1 cellular context compared by ENCODE assay signal in genomic region chr9:38424918-38425317, GRCh38.
TF ChIP-seq lines count a peak whose summit lies in the region.

No MANE protein-coding gene starts in this region.

TF ChIP-seq in A549, 52 proteins besides CTCF, POLR2A, EP300 and RAD21 (continued from another document):
- TF ChIP-seq, protein P1, sequence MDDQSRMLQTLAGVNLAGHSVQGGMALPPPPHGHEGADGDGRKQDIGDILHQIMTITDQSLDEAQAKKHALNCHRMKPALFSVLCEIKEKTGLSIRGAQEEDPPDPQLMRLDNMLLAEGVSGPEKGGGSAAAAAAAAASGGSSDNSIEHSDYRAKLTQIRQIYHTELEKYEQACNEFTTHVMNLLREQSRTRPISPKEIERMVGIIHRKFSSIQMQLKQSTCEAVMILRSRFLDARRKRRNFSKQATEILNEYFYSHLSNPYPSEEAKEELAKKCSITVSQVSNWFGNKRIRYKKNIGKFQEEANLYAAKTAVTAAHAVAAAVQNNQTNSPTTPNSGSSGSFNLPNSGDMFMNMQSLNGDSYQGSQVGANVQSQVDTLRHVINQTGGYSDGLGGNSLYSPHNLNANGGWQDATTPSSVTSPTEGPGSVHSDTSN (IDR thresholded peaks at IDR 0.05) = no peak
- TF ChIP-seq MAX (IDR thresholded peaks at IDR 0.05) (no peak), TFCP2L1 (CRISPR knock-in tag; IDR thresholded peaks at IDR 0.05) (no peak), BHLHE40 (IDR thresholded peaks at IDR 0.05; ENCODE audit: low read depth, low read length) (no peak)
TF ChIP-seq in A549: peak in this region for 0.
